8 cellular contexts compared by ENCODE assay signal in genomic region chr14:38191491-38191890, GRCh38. TPM values are rescaled to one million over a fixed set of nuclear protein-coding genes. Genes with fewer than 3 reads are reported as not detected.
"Had no signal": no experiment of that assay in that cellular context is flagged by ENCODE, and none has a peak within 500 bp of the region (broad histone marks: within the 10 kb centered on the region; RNA-seq: fewer than 3 reads in every experiment).

No MANE protein-coding gene starts in this region.

RNA-seq across cellular contexts. Expression of gene SSTR1, which starts 16.2 kb away (rescaled TPM):
- total RNA-seq: activated B cell treated with CpG ODN at 0.5 μM for 24 hours; activated CD8-positive, alpha-beta T cell treated with anti-CD3 and anti-CD28 coated beads for 36 hours; activated naive CD8-positive, alpha-beta T cell treated with anti-CD3 and anti-CD28 coated beads for 36 hours; activated T-cell treated with anti-CD3 and anti-CD28 coated beads, Interleukin-2, amount 50 U/mL, for 4 hours; activated T-helper 17 cell treated with anti-CD3 and anti-CD28 coated beads, Interleukin-2, amount 50 U/mL, for 72 hours; chondrocyte; T-cell; T-helper 2 cell treated with Interferon-gamma antibody and Interleukin-4, amounts not matched to agents 100 ng/mL and 5 ng/mL, for 36 hours had no signal
